In genomic region chr14:76112889-76113611, GRCh38 we compare ENCODE assay signal across 10 cellular contexts.
"Had no signal": no experiment of that assay in that cellular context is flagged by ENCODE, and none has a peak within 500 bp of the region (broad histone marks: within the 10 kb centered on the region; RNA-seq: fewer than 3 reads in every experiment).

No MANE protein-coding gene starts in this region.

- H3K9ac ChIP-seq: parathyroid adenoma had no signal

- ATAC-seq: activated naive CD8-positive, alpha-beta T cell treated with anti-CD3 and anti-CD28 coated beads, Interleukin-2, amount 50 U/mL, for 24 hours; gastrocnemius medialis; stimulated activated memory B cell treated with anti-CD40 and anti-IgM and Interleukin-4, amounts not matched to agents 10 μg/mL and 1 μg/mL and 100 μg/mL, for 72 hours had no signal

- H3K36me3 ChIP-seq: gastrocnemius medialis had no signal

- H3K4me3 ChIP-seq: gastrocnemius medialis had no signal

- H3K27ac ChIP-seq: gastrocnemius medialis, parathyroid adenoma had no signal

- DNase-seq: activated CD4-positive, CD25-positive, alpha-beta regulatory T cell treated with anti-CD3 and anti-CD28 coated beads, Interleukin-2, amount 50 U/mL, for 72 hours; activated naive CD4-positive, alpha-beta T cell treated with Interleukin-2 at 50 U/mL for 16 hours; activated naive CD8-positive, alpha-beta T cell treated with anti-CD3 and anti-CD28 coated beads, Interleukin-2, amount 50 U/mL, for 24 hours; activated T-cell treated with anti-CD3 and anti-CD28 coated beads for 4 hours; aorta; gastrocnemius medialis; kidney glomerular epithelial cell; stimulated activated CD4-positive, alpha-beta T cell treated with anti-CD3 and anti-CD28 coated beads, Interleukin-2, amount 100 ng/mL, for 48 hours had no signal

- H3K9me3 ChIP-seq: gastrocnemius medialis had no signal

- H3K27me3 ChIP-seq: gastrocnemius medialis had no signal
